In genomic region chr9:6973762-6974161, GRCh38 we compare ENCODE assay signal across 1 cellular context.
TF ChIP-seq lines count a peak whose summit lies in the region.

No MANE protein-coding gene starts in this region.

TF ChIP-seq in GM23338, 12 proteins besides CTCF, POLR2A, EP300 and RAD21 (continued from another document):
- TF ChIP-seq ETS1 (IDR thresholded peaks at IDR 0.05) (no peak), REST (IDR thresholded peaks at IDR 0.05; ENCODE audit: unreplicated experiment) (no peak), ZNF114 (CRISPR knock-in tag; IDR thresholded peaks at IDR 0.05) (no peak), ZNF331 (CRISPR knock-in tag; IDR thresholded peaks at IDR 0.05; ENCODE audit: low read depth) (no peak)
